In the genomic region with DNA sequence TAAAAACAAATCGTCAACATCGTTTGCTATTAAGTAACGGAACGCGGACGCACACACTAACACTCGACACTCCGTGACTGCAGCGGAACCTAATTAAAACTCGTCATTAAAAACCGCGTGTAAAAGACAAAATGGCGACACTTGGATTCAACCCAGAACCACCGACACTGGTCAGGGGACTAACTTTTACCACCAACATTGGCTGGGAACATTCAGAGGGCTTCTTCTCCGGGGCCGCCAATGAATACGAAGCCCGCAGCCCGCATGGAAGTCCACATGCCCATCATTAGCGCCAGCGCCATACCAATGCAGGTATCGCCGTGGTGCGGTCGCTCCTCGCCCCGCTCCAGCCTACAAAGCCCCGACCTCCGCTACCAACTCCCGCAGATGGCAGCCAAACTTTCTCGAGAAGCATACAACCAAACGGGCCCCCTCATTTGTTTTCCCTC, we compare ENCODE assay signal across 7 cellular contexts. TPM values are rescaled to one million over a fixed set of nuclear protein-coding genes. Genes with fewer than 3 reads are reported as not detected.
DNase-seq lines count a peak whose midpoint lies in the region; ATAC-seq and TF ChIP-seq lines count a peak whose summit lies in the region.

No MANE protein-coding gene starts in this region.

- no peak for TF ChIP-seq POLR2A in breast epithelium (IDR thresholded peaks at IDR 0.05)

- peak; percentile 20 for ATAC-seq in GM19023 (IDR thresholded peaks at IDR 0.05; ENCODE audit: unreplicated experiment)
- ATAC-seq in HG03097 (IDR thresholded peaks at IDR 0.05; ENCODE audit: low FRiP score, unreplicated experiment), result peak; percentile 18

- H3K27ac ChIP-seq in breast epithelium, result peak overlapping the region; percentile 94 to 96

- H3K27me3 ChIP-seq in breast epithelium (peaks cover 0 to 7% of the 10 kb centered on the region in 2 donors), kidney epithelial cell (ENCODE audit: control insufficient read depth, insufficient read depth, low read length) (no peaks in the 10 kb centered on the region)

- no peaks in the 10 kb centered on the region for H3K9me3 ChIP-seq in breast epithelium

- DNase-seq in SW480 (ENCODE audit: low spot score) (peak; percentile 22), breast epithelium (ENCODE audit: low spot score in 2 of 2) (peak in 1 of 2 donors; percentile 20), kidney epithelial cell (ENCODE audit: low read depth) (no peak), hepatic stellate cell (ENCODE audit: low spot score) (no peak)
- peak; percentile 0 for DNase-seq in stimulated activated CD8-positive, alpha-beta memory T cell treated with anti-CD3 and anti-CD28 coated beads, Interleukin-15, amount 100 ng/mL, for 1 hour (ENCODE audit: low read depth)

- TF ChIP-seq CTCF in breast epithelium (IDR thresholded peaks at IDR 0.05) (no peak), kidney epithelial cell (IDR thresholded peaks at IDR 0.05; ENCODE audit: insufficient read depth, low read length, poor library complexity, severe bottlenecking) (no peak)

- peak overlapping the region; percentile 76 to 84 (median 78) for H3K4me3 ChIP-seq in breast epithelium
- H3K4me3 ChIP-seq in kidney epithelial cell (ENCODE audit: low read depth, low read length), result peak overlapping the region; percentile 71

- H3K36me3 ChIP-seq in breast epithelium (no peaks in the 10 kb centered on the region), kidney epithelial cell (ENCODE audit: control insufficient read depth, insufficient read depth, low read length) (no peaks in the 10 kb centered on the region)

- no peaks in the 10 kb centered on the region for H3K4me1 ChIP-seq in breast epithelium

- intact Hi-C loops in breast epithelium (cut with DNase I; ENCODE audit: low total_unique reads), result no loop called here

RNA-seq across cellular contexts. Expression of gene RBMX, which starts 0.5 kb away (rescaled TPM):
- 100 to 1,000 TPM; 255 to 331 (median 264) TPM for total RNA-seq in breast epithelium
- 262 and 338 TPM in 2 replicates for total RNA-seq in kidney epithelial cell

Comparison
In these comparisons a context has a peak if more than half of its experiments do, and no peak if none do; other contexts are left out.
1. DNase-seq: peak in SW480 (single experiment) and stimulated activated CD8-positive, alpha-beta memory T cell treated with anti-CD3 and anti-CD28 coated beads, Interleukin-15, amount 100 ng/mL, for 1 hour (single experiment); none in kidney epithelial cell (single experiment) and hepatic stellate cell (single experiment).